ENCODE assay signal across 18 cellular contexts in genomic region chr11:131749100-131749499, GRCh38.
DNase-seq lines count a peak whose midpoint lies in the region; ATAC-seq, FAIRE-seq and TF ChIP-seq lines count a peak whose summit lies in the region.
"Had no signal": no experiment of that assay in that cellular context is flagged by ENCODE, and none has a peak within 500 bp of the region (broad histone marks: within the 10 kb centered on the region; RNA-seq: fewer than 3 reads in every experiment).

No MANE protein-coding gene starts in this region.

- intact Hi-C loops in heart left ventricle (cut with DNase I) (loop anchor here in 5 of 10 donors (5.0 to 10.0 kb wide), 4 partner anchors 278 to 1313 kb away; no protein-coding TSS in a partner anchor), left ventricle myocardium inferior (cut with micrococcal nuclease) (no loop called here), lower lobe of right lung (cut with DNase I) (no loop called here)

- H3K27me3 ChIP-seq in heart left ventricle = peaks cover 0 to 20% (median 0%) of the 10 kb centered on the region in 9 donors
- peaks cover 59% of the 10 kb centered on the region for H3K27me3 ChIP-seq in left ventricle myocardium inferior (ENCODE audit: low read depth)
- no peaks in the 10 kb centered on the region for H3K27me3 ChIP-seq in small intestine (ENCODE audit: control insufficient read depth in 2 of 2, insufficient read depth in 2 of 2, low read length in 2 of 2)
- H3K27me3 ChIP-seq in lower lobe of right lung (ENCODE audit: low read depth) = no peaks in the 10 kb centered on the region

- DNase-seq in heart left ventricle (no peak), left ventricle myocardium inferior (no peak), astrocyte of the cerebellum (ENCODE audit: low read depth) (peak; percentile 78), foreskin melanocyte (peak; percentile 36), SKM-1 treated with dmso at 0.1 percent for 144 hours (lab: John Stamatoyannopoulos, UW; ENCODE audit: unreplicated experiment) (no peak), small intestine (no peak), HuH-7.5 (ENCODE audit: low spot score) (no peak), lower lobe of right lung (no peak)
- DNase-seq: activated CD4-positive, alpha-beta T cell treated with anti-CD3 and anti-CD28 coated beads, Interleukin-2, amount 50 U/mL, for 1 hour; aorta; NCI-H146; NCI-H526; stimulated activated CD4-positive, alpha-beta T cell treated with anti-CD3 and anti-CD28 coated beads, Interleukin-12 subunit alpha, Interleukin-12 subunit beta, amount 100 ng/mL, for 4 hours had no signal

- 22 to 42% (median 33%) methylated on average over 2 of the region's 2 CpGs for WGBS in heart left ventricle, 4 donors
- WGBS in small intestine, 3 donors = 73 to 79% (median 79%) methylated on average over 2 of the region's 2 CpGs

- in situ Hi-C loops in astrocyte of the cerebellum (cut with HindIII; ENCODE audit: low sequenced_read_pairs) = no loop called here

- H3K9me3 ChIP-seq in heart left ventricle = no peaks in the 10 kb centered on the region
- no peaks in the 10 kb centered on the region for H3K9me3 ChIP-seq in left ventricle myocardium inferior (replicated peaks)
- H3K9me3 ChIP-seq in small intestine (ENCODE audit: control insufficient read depth, low read depth) = no peaks in the 10 kb centered on the region
- no peaks in the 10 kb centered on the region for H3K9me3 ChIP-seq in lower lobe of right lung
- H3K9me3 ChIP-seq: A549, neutrophil had no signal

- ATAC-seq in heart left ventricle (peak in 3 of 4 donors; percentile 45 to 76 (median 57)), lower lobe of right lung (no peak)
- ATAC-seq: Panc1 had no signal

- peaks cover 0 to 14% (median 0%) of the 10 kb centered on the region in 12 donors for H3K4me1 ChIP-seq in heart left ventricle
- peaks cover 7% of the 10 kb centered on the region for H3K4me1 ChIP-seq in left ventricle myocardium inferior
- no peaks in the 10 kb centered on the region for H3K4me1 ChIP-seq in small intestine (ENCODE audit: control insufficient read depth in 2 of 2, insufficient read depth in 1 of 2, low read depth in 1 of 2, low read length in 1 of 2)
- no peaks in the 10 kb centered on the region for H3K4me1 ChIP-seq in lower lobe of right lung
- H3K4me1 ChIP-seq: A549 had no signal

- TF ChIP-seq POLR2A in heart left ventricle (IDR thresholded peaks at IDR 0.05) = no peak

- no peaks in the 10 kb centered on the region for H3K36me3 ChIP-seq in heart left ventricle
- H3K36me3 ChIP-seq in left ventricle myocardium inferior = no peaks in the 10 kb centered on the region
- no peaks in the 10 kb centered on the region for H3K36me3 ChIP-seq in small intestine (ENCODE audit: control insufficient read depth in 2 of 2, insufficient read depth in 2 of 2, low read length in 2 of 2)
- no peaks in the 10 kb centered on the region for H3K36me3 ChIP-seq in lower lobe of right lung
- H3K36me3 ChIP-seq: neutrophil had no signal

- H3K27ac ChIP-seq in heart left ventricle (no peak overlapping the region), left ventricle myocardium inferior (replicated peaks) (no peak overlapping the region), small intestine (ENCODE audit: low read depth in 1 of 2, low read length in 1 of 2) (no peak overlapping the region), lower lobe of right lung (no peak overlapping the region)
- H3K27ac ChIP-seq: A549, neutrophil had no signal

- no peak overlapping the region for H3K4me3 ChIP-seq in heart left ventricle
- no peak overlapping the region for H3K4me3 ChIP-seq in left ventricle myocardium inferior
- no peak overlapping the region for H3K4me3 ChIP-seq in astrocyte of the cerebellum (ENCODE audit: low read depth, low read length)
- no peak overlapping the region for H3K4me3 ChIP-seq in small intestine (ENCODE audit: low read depth in 1 of 2, low read length in 2 of 2)
- H3K4me3 ChIP-seq in lower lobe of right lung = no peak overlapping the region
- H3K4me3 ChIP-seq: A549, lung had no signal

- TF ChIP-seq CTCF in heart left ventricle (IDR thresholded peaks at IDR 0.05) (no peak), left ventricle myocardium inferior (IDR thresholded peaks at IDR 0.05; ENCODE audit: borderline replicate concordance) (no peak), astrocyte of the cerebellum (IDR thresholded peaks at IDR 0.05; ENCODE audit: low read depth, low read length, missing control alignments) (no peak), lower lobe of right lung (IDR thresholded peaks at IDR 0.05) (no peak)

- no peak for FAIRE-seq in small intestine (lab: Jason Lieb, UNC)
- FAIRE-seq: A549, endometrium had no signal

Comparison
In these comparisons a context has a peak if more than half of its experiments do, and no peak if none do; other contexts are left out.
1. ATAC-seq: peak in heart left ventricle (3 of 4); none in lower lobe of right lung (0 of 2).
2. DNase-seq: peak in astrocyte of the cerebellum (single experiment) and foreskin melanocyte (single experiment); none in heart left ventricle (0 of 5), left ventricle myocardium inferior (single experiment), SKM-1 treated with dmso at 0.1 percent for 144 hours (single experiment), small intestine (single experiment), HuH-7.5 (single experiment) and lower lobe of right lung (single experiment).